Comparison of ENCODE assay signal across 24 cellular contexts in the genomic region with DNA sequence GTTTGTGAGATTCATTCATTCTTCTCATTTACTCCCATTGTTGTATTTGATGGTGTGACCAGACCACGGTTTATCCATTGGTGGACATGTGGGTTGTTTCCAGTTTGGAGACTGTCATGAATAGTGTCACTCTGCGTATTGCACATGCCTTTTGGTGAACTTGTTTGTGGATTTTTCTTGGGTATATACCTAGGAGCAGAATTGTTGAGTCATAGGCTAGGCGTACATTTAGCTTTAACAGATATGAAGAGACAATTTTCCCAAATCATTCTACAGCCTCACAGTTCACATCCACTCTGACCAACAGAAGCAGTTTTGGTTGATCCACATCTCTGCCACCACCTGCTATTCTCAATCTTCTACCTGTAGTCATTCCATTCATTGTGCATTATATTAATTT.
"Had no signal": no experiment of that assay in that cellular context is flagged by ENCODE, and none has a peak within 500 bp of the region (broad histone marks: within the 10 kb centered on the region; RNA-seq: fewer than 3 reads in every experiment).

No MANE protein-coding gene starts in this region.

- H3K9me3 ChIP-seq: esophagus squamous epithelium, gastrocnemius medialis, heart right ventricle, left lung, lower lobe of right lung, mucosa of descending colon had no signal

- H3K27me3 ChIP-seq: gastrocnemius medialis, left lung had no signal

- ATAC-seq: esophagus mucosa, gastrocnemius medialis, heart right ventricle, left cardiac atrium, left lung, left ventricle myocardium superior, lower lobe of right lung, mucosa of descending colon had no signal

- H3K9me3 Mint-ChIP-seq: mesothelial cell of epicardium, naive B cell had no signal

- FAIRE-seq: colon, endometrium, islet of Langerhans, keratinocyte had no signal

- H3K36me3 ChIP-seq: esophagus squamous epithelium, gastrocnemius medialis, heart right ventricle, left lung, lower lobe of right lung had no signal

- H3K27ac ChIP-seq: coronary artery, epithelial cell of prostate, esophagus squamous epithelium, gastrocnemius medialis, heart right ventricle, left lung, lower lobe of right lung had no signal

- H3K4me3 Mint-ChIP-seq: mesothelial cell of epicardium, naive B cell had no signal

- DNase-seq: effector CD4-positive, alpha-beta T cell; effector memory CD4-positive, alpha-beta T cell; esophagus squamous epithelium; foreskin melanocyte; gastrocnemius medialis; glutamatergic neuron; head of caudate nucleus; heart right ventricle; hippocampal formation; left cardiac atrium; left ventricle myocardium superior; lower lobe of right lung; mesenchymal stem cell; mucosa of descending colon; naive B cell had no signal

- H3K4me1 Mint-ChIP-seq: mesothelial cell of epicardium had no signal

- H3K36me3 Mint-ChIP-seq: mesothelial cell of epicardium, naive B cell had no signal

- H3K4me3 ChIP-seq: coronary artery, esophagus squamous epithelium, gastrocnemius medialis, heart right ventricle, left lung, lower lobe of right lung, mucosa of descending colon had no signal
